ENCODE assay signal across 27 cellular contexts in genomic region chr18:5305835-5306234, GRCh38.
"Had no signal": no experiment of that assay in that cellular context is flagged by ENCODE, and none has a peak within 500 bp of the region (broad histone marks: within the 10 kb centered on the region; RNA-seq: fewer than 3 reads in every experiment).

No MANE protein-coding gene starts in this region.

- H3K36me3 ChIP-seq: stomach, suprapubic skin, thoracic aorta, thyroid gland, tibial artery, tibial nerve, transverse colon, upper lobe of left lung, upper lobe of right lung, uterus, vagina had no signal

- H3K4me3 ChIP-seq: stomach, suprapubic skin, testis, thoracic aorta, thyroid gland, tibial artery, tibial nerve, transverse colon, upper lobe of left lung, upper lobe of right lung, uterus, vagina had no signal

- DNase-seq: stimulated activated CD4-positive, alpha-beta T cell treated with anti-CD3 and anti-CD28 coated beads, Interleukin-2, amount 100 ng/mL, for 48 hours; stimulated activated CD4-positive, alpha-beta T cell treated with anti-CD3 and anti-CD28 coated beads, Interleukin-4, amount 100 ng/mL, for 1 hour; stimulated activated CD4-positive, alpha-beta T cell treated with anti-CD3 and anti-CD28 coated beads, Interleukin-4, amount 100 ng/mL, for 24 hours; stimulated activated CD4-positive, alpha-beta T cell treated with anti-CD3 and anti-CD28 coated beads, Interleukin-4, amount 100 ng/mL, for 4 hours; stimulated activated CD8-positive, alpha-beta memory T cell treated with anti-CD3 and anti-CD28 coated beads, Interleukin-4, amount 100 ng/mL, for 48 hours; stimulated activated naive B cell treated with anti-CD40 and anti-IgM and Interleukin-4, amounts not matched to agents 10 μg/mL and 1 μg/mL and 100 μg/mL, for 72 hours; stimulated activated naive CD4-positive, alpha-beta T cell; stimulated activated naive CD4-positive, alpha-beta T cell treated with Interleukin-2 at 50 U/mL for 16 hours; stimulated activated naive CD8-positive, alpha-beta T cell treated with anti-CD3 and anti-CD28 coated beads, Interleukin-15, amount 100 ng/mL, for 72 hours; stimulated activated naive CD8-positive, alpha-beta T cell treated with anti-CD3 and anti-CD28 coated beads, Interleukin-15, Interleukin-2, amounts not matched to agents 100 U/mL and 50 U/mL, for 24 hours; stomach; substantia nigra; testis; thyroid gland; tibial artery; transverse colon; trophoblast cell; upper lobe of left lung; upper lobe of right lung; uterus had no signal

- ATAC-seq: stimulated activated effector memory CD8-positive, alpha-beta T cell treated with anti-CD3 and anti-CD28 coated beads, Interleukin-12 subunit alpha, Interleukin-12 subunit beta, amount 100 ng/mL, for 72 hours; stimulated activated memory B cell treated with anti-CD40 and anti-IgM and Interleukin-4, amounts not matched to agents 10 μg/mL and 1 μg/mL and 100 μg/mL, for 72 hours; stimulated activated naive B cell treated with anti-CD40 and anti-IgM and Interleukin-4, amounts not matched to agents 10 μg/mL and 1 μg/mL and 100 μg/mL, for 72 hours; stimulated activated naive CD8-positive, alpha-beta T cell treated with anti-CD3 and anti-CD28 coated beads, Interleukin-15, amount 100 ng/mL, for 72 hours; stimulated activated naive CD8-positive, alpha-beta T cell treated with anti-CD3 and anti-CD28 coated beads, Interleukin-15, Interleukin-2, amounts not matched to agents 100 U/mL and 50 U/mL, for 24 hours; upper lobe of right lung had no signal

- FAIRE-seq: urothelium cell line had no signal

- H3K27ac ChIP-seq: stomach, suprapubic skin, testis, thoracic aorta, thyroid gland, tibial artery, tibial nerve, transverse colon, upper lobe of left lung, upper lobe of right lung, uterus, vagina had no signal

- H3K27me3 ChIP-seq: testis, thyroid gland, tibial artery, tibial nerve, upper lobe of left lung, upper lobe of right lung, uterus, vagina had no signal

- H3K4me1 ChIP-seq: stomach, testis, thyroid gland, tibial artery, tibial nerve, uterus had no signal

- H3K9me3 ChIP-seq: stomach, suprapubic skin, testis, thoracic aorta, thyroid gland, tibial artery, tibial nerve, transverse colon, upper lobe of left lung, upper lobe of right lung, uterus, vagina had no signal
